In genomic region chr5:171693397-171693796, GRCh38 we compare ENCODE assay signal across 21 cellular contexts.
DNase-seq lines count a peak whose midpoint lies in the region; ATAC-seq and TF ChIP-seq lines count a peak whose summit lies in the region.
"Had no signal": no experiment of that assay in that cellular context is flagged by ENCODE, and none has a peak within 500 bp of the region (broad histone marks: within the 10 kb centered on the region; RNA-seq: fewer than 3 reads in every experiment).

No MANE protein-coding gene starts in this region.

- BruUV-seq in MCF 10A (replicated peaks; lab: Mats Ljungman, UMichigan), result no TSS peak

- peak overlapping the region; percentile 49 for H3K4me2 ChIP-seq in neural progenitor cell

- no peaks in the 10 kb centered on the region for H3K4me1 ChIP-seq in breast epithelium
- no peaks in the 10 kb centered on the region for H3K4me1 ChIP-seq in RWPE2 (ENCODE audit: insufficient read depth, poor library complexity, severe bottlenecking)
- peaks cover 8% of the 10 kb centered on the region for H3K4me1 ChIP-seq in neural progenitor cell

- no peak for TF ChIP-seq POLR2A in breast epithelium (IDR thresholded peaks at IDR 0.05)

- TF ChIP-seq CTCF in MCF 10A (IDR thresholded peaks at IDR 0.05; ENCODE audit: unreplicated experiment) (no peak), breast epithelium (IDR thresholded peaks at IDR 0.05) (no peak), RWPE2 (IDR thresholded peaks at IDR 0.05; ENCODE audit: poor library complexity, severe bottlenecking) (no peak), neural progenitor cell (IDR thresholded peaks at IDR 0.05) (no peak), brain microvascular endothelial cell (IDR thresholded peaks at IDR 0.05; ENCODE audit: low read depth, low read length, missing control alignments) (no peak)

- no peak overlapping the region for H2AFZ ChIP-seq in neural progenitor cell (replicated peaks)

- no peaks in the 10 kb centered on the region for H3K79me2 ChIP-seq in neural progenitor cell (ENCODE audit: low read depth)

- H3K27ac ChIP-seq in breast epithelium (no peak overlapping the region), RWPE2 (ENCODE audit: poor library complexity, severe bottlenecking) (no peak overlapping the region), neural progenitor cell (no peak overlapping the region), brain microvascular endothelial cell (no peak overlapping the region)
- H3K27ac ChIP-seq: HL-60 had no signal

- H3K27ac Mint-ChIP-seq in MCF 10A (ENCODE audit: low read depth, unreplicated experiment) (no peak overlapping the region), neural progenitor cell (peak overlapping the region; percentile 3)
- H3K27ac Mint-ChIP-seq: T-cell had no signal

- H3K4me3 ChIP-seq in breast epithelium, result no peak overlapping the region
- H3K4me3 ChIP-seq in MG63, result no peak overlapping the region
- H3K4me3 ChIP-seq in RWPE2 (ENCODE audit: severe bottlenecking), result no peak overlapping the region
- no peak overlapping the region for H3K4me3 ChIP-seq in neural progenitor cell
- H3K4me3 ChIP-seq in brain microvascular endothelial cell (ENCODE audit: low read depth, low read length), result no peak overlapping the region
- H3K4me3 ChIP-seq: K562 had no signal

- DNase-seq in MCF 10A (ENCODE audit: unreplicated experiment), result peak; percentile 11
- no peak for DNase-seq in breast epithelium (ENCODE audit: low spot score in 2 of 2)
- DNase-seq in MG63, result peak; percentile 15
- DNase-seq in RWPE2 (ENCODE audit: low spot score), result no peak
- DNase-seq in neural progenitor cell (ENCODE audit: low spot score), result peak; percentile 46
- DNase-seq in brain microvascular endothelial cell, result no peak
- DNase-seq: CD4-positive, CD25-positive, alpha-beta regulatory T cell; GDM1; NCI-H1105; NCI-H146; NCI-H2081; NCI-H2171; NCI-H446 treated with DMSO at 0.1 percent for 48 hours; NCI-H526 treated with DMSO at 0.1 percent for 48 hours; OCI-M1; SIG-M5; T-cell had no signal

- CTCF ChIA-PET in MCF 10A (lab: Yijun Ruan, JAX), result no interaction called here

- POLR2A ChIA-PET in MCF 10A (lab: Yijun Ruan, JAX), result interaction anchor here (0.6 to 1.0 kb wide), 3 partner anchors 19 to 530 kb away, joined by 3 to 4 read pairs (median 3); no protein-coding TSS in a partner anchor

- in situ Hi-C loops in brain microvascular endothelial cell (cut with HindIII; ENCODE audit: low pct_ligation_motif_present, low sequenced_read_pairs), result no loop called here

- H3K27me3 Mint-ChIP-seq in MCF 10A (ENCODE audit: insufficient read depth, unreplicated experiment) (no peaks in the 10 kb centered on the region), neural progenitor cell (ENCODE audit: insufficient read depth, low read depth) (peaks cover 7% of the 10 kb centered on the region)
- H3K27me3 Mint-ChIP-seq: CD4-positive, CD25-positive, alpha-beta regulatory T cell had no signal

- H3K4me1 Mint-ChIP-seq in MCF 10A (ENCODE audit: insufficient read depth, unreplicated experiment), result no peaks in the 10 kb centered on the region
- peaks cover 11% of the 10 kb centered on the region for H3K4me1 Mint-ChIP-seq in neural progenitor cell
- H3K4me1 Mint-ChIP-seq: CD4-positive, CD25-positive, alpha-beta regulatory T cell; T-cell had no signal

- H3K9me3 Mint-ChIP-seq in MCF 10A (ENCODE audit: unreplicated experiment) (no peaks in the 10 kb centered on the region), neural progenitor cell (no peaks in the 10 kb centered on the region)
- H3K9me3 Mint-ChIP-seq: CD4-positive, CD25-positive, alpha-beta regulatory T cell; T-cell had no signal

- intact Hi-C loops in MCF 10A (cut with micrococcal nuclease) (no loop called here), breast epithelium (cut with DNase I; ENCODE audit: low total_unique reads) (loop anchor here (10.0 kb wide), 1 partner anchor 999 kb away; no protein-coding TSS in a partner anchor)

- H3K4me3 Mint-ChIP-seq in MCF 10A (ENCODE audit: unreplicated experiment) (no peak overlapping the region), neural progenitor cell (no peak overlapping the region)
- H3K4me3 Mint-ChIP-seq: CD4-positive, CD25-positive, alpha-beta regulatory T cell; T-cell had no signal

- ATAC-seq in RWPE2 (ENCODE audit: low read depth) (peak; percentile 49; the same call in 1 of the 3 replicates), HG03571 (IDR thresholded peaks at IDR 0.05; ENCODE audit: unreplicated experiment) (no peak)
- ATAC-seq: HepG2, K562, T-cell had no signal

- no peak overlapping the region for H3K9ac ChIP-seq in neural progenitor cell

- H3F3A ChIP-seq in neural progenitor cell (ENCODE audit: low read depth), result no peaks in the 10 kb centered on the region

- H3K27me3 ChIP-seq in breast epithelium (no peaks in the 10 kb centered on the region), MG63 (no peaks in the 10 kb centered on the region), RWPE2 (ENCODE audit: insufficient read depth, poor library complexity, severe bottlenecking) (no peaks in the 10 kb centered on the region), neural progenitor cell (no peaks in the 10 kb centered on the region), brain microvascular endothelial cell (replicated peaks) (no peaks in the 10 kb centered on the region)

- H3K9me3 ChIP-seq in breast epithelium, result no peaks in the 10 kb centered on the region
- H3K9me3 ChIP-seq in MG63, result no peaks in the 10 kb centered on the region
- no peaks in the 10 kb centered on the region for H3K9me3 ChIP-seq in RWPE2 (ENCODE audit: severe bottlenecking)
- H3K9me3 ChIP-seq in neural progenitor cell (ENCODE audit: low read depth), result no peaks in the 10 kb centered on the region

- H4K20me1 ChIP-seq in neural progenitor cell (ENCODE audit: low read depth), result no peaks in the 10 kb centered on the region

- H3K36me3 ChIP-seq in breast epithelium, result no peaks in the 10 kb centered on the region
- H3K36me3 ChIP-seq in MG63, result no peaks in the 10 kb centered on the region
- H3K36me3 ChIP-seq in RWPE2 (ENCODE audit: low read depth), result no peaks in the 10 kb centered on the region
- no peaks in the 10 kb centered on the region for H3K36me3 ChIP-seq in neural progenitor cell
- no peaks in the 10 kb centered on the region for H3K36me3 ChIP-seq in brain microvascular endothelial cell (replicated peaks)

- H3K36me3 Mint-ChIP-seq in MCF 10A (ENCODE audit: insufficient read depth, unreplicated experiment) (no peaks in the 10 kb centered on the region), neural progenitor cell (no peaks in the 10 kb centered on the region)
- H3K36me3 Mint-ChIP-seq: CD4-positive, CD25-positive, alpha-beta regulatory T cell; T-cell had no signal

Comparison
In these comparisons a context has a peak if more than half of its experiments do, and no peak if none do; other contexts are left out.
1. DNase-seq: peak in MCF 10A (single experiment), MG63 (single experiment) and neural progenitor cell (single experiment); none in breast epithelium (0 of 2), RWPE2 (single experiment) and brain microvascular endothelial cell (single experiment).